In the genomic region with DNA sequence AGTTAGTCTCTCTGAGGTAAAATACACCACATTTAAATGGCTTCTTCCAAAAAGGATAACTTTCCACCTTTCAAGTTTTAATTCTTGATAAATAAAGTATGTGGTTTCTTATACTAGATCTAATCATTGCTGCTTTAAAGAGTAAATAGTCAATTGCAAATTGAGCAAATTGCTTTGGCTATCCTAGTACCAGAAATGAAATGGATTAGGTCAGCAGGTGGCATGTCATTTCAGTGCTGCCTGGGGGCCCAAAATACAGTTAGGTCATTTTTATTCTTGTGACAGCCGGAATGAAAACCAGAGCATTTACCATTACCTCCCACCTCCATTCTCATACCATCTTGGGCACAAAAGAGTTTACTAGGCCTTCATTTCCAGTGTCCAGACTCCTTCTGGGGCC, we compare ENCODE assay signal across 29 cellular contexts.
A peak's percentile ranks its signal among the peaks of the same experiment; 100 is the strongest.
DNase-seq lines count a peak whose midpoint lies in the region; ATAC-seq and TF ChIP-seq lines count a peak whose summit lies in the region.
"Had no signal": no experiment of that assay in that cellular context is flagged by ENCODE, and none has a peak within 500 bp of the region (broad histone marks: within the 10 kb centered on the region; RNA-seq: fewer than 3 reads in every experiment).

No MANE protein-coding gene starts in this region.

- intact Hi-C loops in left ventricle myocardium inferior (cut with micrococcal nuclease) (no loop called here), right cardiac atrium (cut with DNase I) (loop anchor here in 1 of 4 donors (10.0 kb wide), 1 partner anchor 64 kb away; no protein-coding TSS in a partner anchor), vagina (cut with DNase I) (no loop called here)

- H3K4me1 ChIP-seq in left ventricle myocardium inferior (peaks cover 39% of the 10 kb centered on the region), right cardiac atrium (ENCODE audit: control insufficient read depth, insufficient read depth, low read length) (peaks cover 5% of the 10 kb centered on the region), vagina (peaks cover 46% of the 10 kb centered on the region)
- H3K4me1 ChIP-seq: pancreas, uterus had no signal

- H3K27me3 ChIP-seq in left ventricle myocardium inferior (ENCODE audit: low read depth) (no peaks in the 10 kb centered on the region), right cardiac atrium (ENCODE audit: control insufficient read depth, insufficient read depth) (no peaks in the 10 kb centered on the region), vagina (no peaks in the 10 kb centered on the region)
- H3K27me3 ChIP-seq: esophagus muscularis mucosa, heart left ventricle, pancreas, SJSA1, uterus had no signal

- H3K4me1 Mint-ChIP-seq in mesothelial cell of epicardium: peaks cover 39% of the 10 kb centered on the region
- peaks cover 15 to 28% of the 10 kb centered on the region in 2 donors for H3K4me1 Mint-ChIP-seq in effector memory CD8-positive, alpha-beta T cell (ENCODE audit: low read depth in 2 of 2)
- H3K4me1 Mint-ChIP-seq: activated B cell treated with CpG ODN at 0.5 μM for 24 hours had no signal

- H3K36me3 ChIP-seq in left ventricle myocardium inferior: peaks cover 3% of the 10 kb centered on the region
- H3K36me3 ChIP-seq in SK-N-MC (ENCODE audit: insufficient read depth, low read length): peaks cover 17% of the 10 kb centered on the region
- no peaks in the 10 kb centered on the region for H3K36me3 ChIP-seq in vagina
- H3K36me3 ChIP-seq: esophagus muscularis mucosa, pancreas, SJSA1, thoracic aorta, uterus had no signal

- H3K4me3 Mint-ChIP-seq in mesothelial cell of epicardium: no peak overlapping the region
- no peak overlapping the region for H3K4me3 Mint-ChIP-seq in effector memory CD8-positive, alpha-beta T cell
- H3K4me3 Mint-ChIP-seq: activated B cell treated with CpG ODN at 0.5 μM for 24 hours; activated naive CD8-positive, alpha-beta T cell treated with anti-CD3 and anti-CD28 coated beads, Interleukin-2, amount 10 ng/mL, durations not matched to agents 7 days and 5 days; activated T-cell treated with anti-CD3 and anti-CD28 coated beads, Interleukin-2, amount 50 U/mL, for 24 hours; CD4-positive, alpha-beta T cell; H9; stimulated activated naive CD8-positive, alpha-beta T cell treated with anti-CD3 and anti-CD28 coated beads, Interleukin-15, amount 100 ng/mL, for 72 hours had no signal

- H3K9me3 Mint-ChIP-seq in mesothelial cell of epicardium: no peaks in the 10 kb centered on the region
- no peaks in the 10 kb centered on the region for H3K9me3 Mint-ChIP-seq in effector memory CD8-positive, alpha-beta T cell
- H3K9me3 Mint-ChIP-seq: activated B cell treated with CpG ODN at 0.5 μM for 24 hours; activated naive CD8-positive, alpha-beta T cell treated with anti-CD3 and anti-CD28 coated beads, Interleukin-2, amount 10 ng/mL, durations not matched to agents 7 days and 5 days; activated T-cell treated with anti-CD3 and anti-CD28 coated beads, Interleukin-2, amount 50 U/mL, for 24 hours; H9 had no signal

- DNase-seq in left ventricle myocardium inferior: no peak
- DNase-seq in right cardiac atrium: no peak
- DNase-seq in SK-N-MC (ENCODE audit: low read depth, low spot score): no peak
- no peak for DNase-seq in mesothelial cell of epicardium (ENCODE audit: low spot score in 2 of 2, unreplicated experiment in 2 of 2)
- no peak for DNase-seq in vagina (ENCODE audit: extremely low spot score in 2 of 2)
- DNase-seq in activated gamma-delta T cell (lab: John Stamatoyannopoulos, UW): no peak
- no peak for DNase-seq in effector memory CD8-positive, alpha-beta T cell
- DNase-seq in coronary artery (ENCODE audit: low spot score): no peak
- DNase-seq: activated B cell treated with CpG ODN at 0.5 μM for 24 hours; activated CD4-positive, alpha-beta T cell treated with anti-CD3 and anti-CD28 coated beads, Interleukin-2, amount 50 U/mL, for 1 hour; activated effector memory CD4-positive, alpha-beta T cell treated with anti-CD3 and anti-CD28 coated beads, Interleukin-2, amount 50 U/mL, for 16 hours; activated naive CD8-positive, alpha-beta T cell treated with anti-CD3 and anti-CD28 coated beads, Interleukin-2, amount 10 ng/mL, durations not matched to agents 7 days and 5 days; activated T-cell treated with anti-CD3 and anti-CD28 coated beads, Interleukin-2, amount 50 U/mL, for 24 hours; aorta; CD4-positive, alpha-beta T cell; H9; heart left ventricle; MV-4-11; NCI-H1436 treated with DMSO at 0.1 percent for 48 hours; NCI-H748 treated with DMSO at 0.1 percent for 48 hours; pancreas; stimulated activated CD4-positive, alpha-beta T cell treated with anti-CD3 and anti-CD28 coated beads, Interleukin-2, amount 100 ng/mL, for 24 hours; stimulated activated naive CD8-positive, alpha-beta T cell treated with anti-CD3 and anti-CD28 coated beads, Interleukin-15, amount 100 ng/mL, for 72 hours; uterus had no signal

- no peaks in the 10 kb centered on the region for H3K9me3 ChIP-seq in left ventricle myocardium inferior (replicated peaks)
- no peaks in the 10 kb centered on the region for H3K9me3 ChIP-seq in right cardiac atrium (ENCODE audit: control insufficient read depth, low read length)
- H3K9me3 ChIP-seq in SK-N-MC (ENCODE audit: low read depth, low read length): no peaks in the 10 kb centered on the region
- no peaks in the 10 kb centered on the region for H3K9me3 ChIP-seq in vagina
- H3K9me3 ChIP-seq: A549, esophagus muscularis mucosa, heart left ventricle, pancreas, SJSA1, thoracic aorta, uterus had no signal

- ATAC-seq in right cardiac atrium: no peak
- ATAC-seq in effector memory CD8-positive, alpha-beta T cell (replicated peaks): no peak
- ATAC-seq: A549; pancreas; stimulated activated naive CD8-positive, alpha-beta T cell treated with anti-CD3 and anti-CD28 coated beads, Interleukin-15, amount 100 ng/mL, for 72 hours had no signal

- H3K36me3 Mint-ChIP-seq in mesothelial cell of epicardium: peaks cover 11% of the 10 kb centered on the region
- peaks cover 11% of the 10 kb centered on the region for H3K36me3 Mint-ChIP-seq in effector memory CD8-positive, alpha-beta T cell (ENCODE audit: insufficient read depth)

- H3K27ac Mint-ChIP-seq in mesothelial cell of epicardium: peak overlapping the region; percentile 64
- H3K27ac Mint-ChIP-seq in effector memory CD8-positive, alpha-beta T cell: peak overlapping the region in 1 of 2 donors; percentile 45
- H3K27ac Mint-ChIP-seq: activated B cell treated with CpG ODN at 0.5 μM for 24 hours; activated naive CD8-positive, alpha-beta T cell treated with anti-CD3 and anti-CD28 coated beads, Interleukin-2, amount 10 ng/mL, durations not matched to agents 7 days and 5 days; activated T-cell treated with anti-CD3 and anti-CD28 coated beads, Interleukin-2, amount 50 U/mL, for 24 hours; CD4-positive, alpha-beta T cell; stimulated activated naive CD8-positive, alpha-beta T cell treated with anti-CD3 and anti-CD28 coated beads, Interleukin-15, amount 100 ng/mL, for 72 hours had no signal

- H3K4me3 ChIP-seq in left ventricle myocardium inferior (no peak overlapping the region), right cardiac atrium (ENCODE audit: low read length) (no peak overlapping the region), SK-N-MC (peak overlapping the region; percentile 71), vagina (no peak overlapping the region), coronary artery (no peak overlapping the region)
- H3K4me3 ChIP-seq: A549, esophagus muscularis mucosa, heart left ventricle, pancreas, SJSA1, thoracic aorta, uterus had no signal

- TF ChIP-seq POLR2A in vagina (IDR thresholded peaks at IDR 0.05): no peak

- peak overlapping the region; percentile 55 for H3K27ac ChIP-seq in left ventricle myocardium inferior (replicated peaks)
- no peak overlapping the region for H3K27ac ChIP-seq in right cardiac atrium (ENCODE audit: low read length)
- H3K27ac ChIP-seq in SK-N-MC: peak overlapping the region; percentile 96
- peak overlapping the region; percentile 41 for H3K27ac ChIP-seq in vagina
- no peak overlapping the region for H3K27ac ChIP-seq in coronary artery
- H3K27ac ChIP-seq: A549, HL-60, pancreas, SJSA1, thoracic aorta, uterus had no signal

- no peak overlapping the region for H3K9ac ChIP-seq in SK-N-MC (ENCODE audit: insufficient read length)

- 98% methylated on average over 1 of the region's 1 CpG for WGBS in right cardiac atrium

- TF ChIP-seq CTCF in left ventricle myocardium inferior (IDR thresholded peaks at IDR 0.05; ENCODE audit: borderline replicate concordance) (no peak), mesothelial cell of epicardium (IDR thresholded peaks at IDR 0.05; ENCODE audit: unreplicated experiment) (no peak), vagina (IDR thresholded peaks at IDR 0.05) (no peak), coronary artery (IDR thresholded peaks at IDR 0.05) (no peak)

- H3K27me3 Mint-ChIP-seq in mesothelial cell of epicardium (ENCODE audit: low read depth): no peaks in the 10 kb centered on the region
- no peaks in the 10 kb centered on the region for H3K27me3 Mint-ChIP-seq in effector memory CD8-positive, alpha-beta T cell
- H3K27me3 Mint-ChIP-seq: activated B cell treated with CpG ODN at 0.5 μM for 24 hours; activated naive CD8-positive, alpha-beta T cell treated with anti-CD3 and anti-CD28 coated beads, Interleukin-2, amount 10 ng/mL, durations not matched to agents 7 days and 5 days; activated T-cell treated with anti-CD3 and anti-CD28 coated beads, Interleukin-2, amount 50 U/mL, for 24 hours; CD4-positive, alpha-beta T cell; stimulated activated naive CD8-positive, alpha-beta T cell treated with anti-CD3 and anti-CD28 coated beads, Interleukin-15, amount 100 ng/mL, for 72 hours had no signal

Comparison
In these comparisons a context has a peak if more than half of its experiments do, and no peak if none do; other contexts are left out.
1. H3K27ac ChIP-seq: peak in left ventricle myocardium inferior (single experiment), SK-N-MC (single experiment) and vagina (single experiment); none in right cardiac atrium (single experiment) and coronary artery (0 of 2).